Comparison of ENCODE assay signal across 8 cellular contexts in the genomic region with DNA sequence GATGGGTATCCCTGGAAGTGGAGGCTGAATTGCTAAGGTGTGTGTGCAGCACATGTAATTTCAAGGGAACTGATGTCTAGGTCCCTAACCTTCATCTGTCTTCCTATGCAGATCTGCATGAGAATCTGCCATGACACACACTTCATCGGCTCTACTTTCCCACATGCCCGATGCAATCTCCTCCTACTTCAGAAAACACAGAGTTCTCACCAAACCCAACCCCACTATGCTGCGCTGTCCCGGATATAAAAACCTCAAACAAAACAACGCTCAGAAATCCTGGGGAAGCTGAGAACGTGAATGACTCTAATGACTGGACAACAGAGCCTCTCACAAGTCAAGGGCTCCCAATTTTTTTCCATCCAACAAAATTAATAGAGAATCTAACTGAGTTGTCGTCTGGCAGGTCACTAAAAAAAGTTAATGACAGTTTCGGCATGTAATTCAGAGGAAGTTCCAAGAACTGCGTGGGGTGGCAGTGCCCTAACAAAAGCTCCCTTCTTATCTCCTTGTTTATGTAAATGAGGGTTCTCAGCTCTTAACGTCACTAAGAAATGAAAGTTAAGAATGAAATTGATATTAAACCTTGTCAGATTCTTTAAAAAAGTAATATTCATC. TPM values are rescaled to one million over a fixed set of nuclear protein-coding genes. Genes with fewer than 3 reads are reported as not detected.
DNase-seq lines count a peak whose midpoint lies in the region; ATAC-seq and TF ChIP-seq lines count a peak whose summit lies in the region.

No MANE protein-coding gene starts in this region.

- H3K9me3 ChIP-seq in body of pancreas (no peaks in the 10 kb centered on the region), prostate gland (no peaks in the 10 kb centered on the region)

- H3K4me3 ChIP-seq in body of pancreas (no peak overlapping the region), prostate gland (no peak overlapping the region)

- ATAC-seq in GM19395 (IDR thresholded peaks at IDR 0.05; ENCODE audit: unreplicated experiment) (peak; percentile 76), body of pancreas (peak; percentile 60), HG03039 (IDR thresholded peaks at IDR 0.05; ENCODE audit: unreplicated experiment) (no peak)

- intact Hi-C loops in body of pancreas (cut with DNase I) (no loop called here), prostate gland (cut with DNase I) (no loop called here)

- 28 to 48% methylated on average over 10 of the region's 10 CpGs for WGBS in body of pancreas, 2 donors
- 56% methylated on average over 10 of the region's 10 CpGs for WGBS in prostate gland

- TF ChIP-seq CTCF in body of pancreas (IDR thresholded peaks at IDR 0.05) (no peak), prostate gland (IDR thresholded peaks at IDR 0.05) (no peak)

- no peaks in the 10 kb centered on the region for H3K36me3 ChIP-seq in body of pancreas (replicated peaks in 1 of 2; ENCODE audit: insufficient read depth in 1 of 2, low read depth in 2 of 2)
- H3K36me3 ChIP-seq in prostate gland: no peaks in the 10 kb centered on the region

- peak overlapping the region in 3 of 4 donors; percentile 49 to 74 (median 71) for H3K27ac ChIP-seq in body of pancreas
- H3K27ac ChIP-seq in prostate gland: no peak overlapping the region

- H3K27me3 ChIP-seq in body of pancreas: no peaks in the 10 kb centered on the region
- no peaks in the 10 kb centered on the region for H3K27me3 ChIP-seq in prostate gland (replicated peaks; ENCODE audit: insufficient read depth)

- peak; percentile 61 to 77 for DNase-seq in Kasumi-1 (lab: John Stamatoyannopoulos, UW)
- peak in 2 of 4 donors; percentile 13 to 16 for DNase-seq in body of pancreas
- DNase-seq in stimulated activated CD4-positive, alpha-beta T cell treated with anti-CD3 and anti-CD28 coated beads, Interleukin-2, amount 100 ng/mL, for 24 hours: peak; percentile 14 to 35
- DNase-seq in NOMO-1 treated with dmso at 0.1 percent for 144 hours (lab: John Stamatoyannopoulos, UW; ENCODE audit: unreplicated experiment): no peak
- no peak for DNase-seq in DMS153 (lab: John Stamatoyannopoulos, UW)
- DNase-seq in prostate gland (ENCODE audit: low spot score): no peak

- H3K4me1 ChIP-seq in body of pancreas (peaks cover 26% of the 10 kb centered on the region), prostate gland (replicated peaks) (no peaks in the 10 kb centered on the region)

- TF ChIP-seq POLR2A in body of pancreas (IDR thresholded peaks at IDR 0.05): peak in 1 of 3 donors; percentile 22
- TF ChIP-seq POLR2A in prostate gland (IDR thresholded peaks at IDR 0.05): no peak

RNA-seq across cellular contexts. Expression of a gene that starts 39.0 kb away (rescaled TPM):
- total RNA-seq in body of pancreas (10 to 100 TPM; 13.5 to 53.4 TPM), prostate gland (10 to 100 TPM; 24.1 to 33.5 TPM)

Comparison
In these comparisons a context has a peak if more than half of its experiments do, and no peak if none do; other contexts are left out.
1. DNase-seq: peak in Kasumi-1 (2 of 2) and stimulated activated CD4-positive, alpha-beta T cell treated with anti-CD3 and anti-CD28 coated beads, Interleukin-2, amount 100 ng/mL, for 24 hours (2 of 2); none in NOMO-1 treated with dmso at 0.1 percent for 144 hours (single experiment), DMS153 (single experiment) and prostate gland (single experiment).
2. H3K27ac ChIP-seq: peak in body of pancreas (3 of 4); none in prostate gland (0 of 2).